In genomic region chr4:64516176-64516575, GRCh38 we compare ENCODE assay signal across 7 cellular contexts.
"Had no signal": no experiment of that assay in that cellular context is flagged by ENCODE, and none has a peak within 500 bp of the region (broad histone marks: within the 10 kb centered on the region; RNA-seq: fewer than 3 reads in every experiment).

No MANE protein-coding gene starts in this region.

- H3K9me3 ChIP-seq: HAP-1 had no signal

- DNase-seq: H7, HFFc6, KG1 had no signal

- H3K4me1 ChIP-seq: HAP-1 had no signal

- H3K36me3 ChIP-seq: HAP-1 had no signal

- H3K27ac ChIP-seq: HL-60 had no signal

- H3K4me2 ChIP-seq: GM23338 had no signal

- H3K4me3 ChIP-seq: GM23338, HAP-1 had no signal

- H2AFZ ChIP-seq: GM23338 had no signal

- ATAC-seq: GM23338, HCT116 had no signal
